Comparison of ENCODE assay signal across 1 cellular context in the genomic region with DNA sequence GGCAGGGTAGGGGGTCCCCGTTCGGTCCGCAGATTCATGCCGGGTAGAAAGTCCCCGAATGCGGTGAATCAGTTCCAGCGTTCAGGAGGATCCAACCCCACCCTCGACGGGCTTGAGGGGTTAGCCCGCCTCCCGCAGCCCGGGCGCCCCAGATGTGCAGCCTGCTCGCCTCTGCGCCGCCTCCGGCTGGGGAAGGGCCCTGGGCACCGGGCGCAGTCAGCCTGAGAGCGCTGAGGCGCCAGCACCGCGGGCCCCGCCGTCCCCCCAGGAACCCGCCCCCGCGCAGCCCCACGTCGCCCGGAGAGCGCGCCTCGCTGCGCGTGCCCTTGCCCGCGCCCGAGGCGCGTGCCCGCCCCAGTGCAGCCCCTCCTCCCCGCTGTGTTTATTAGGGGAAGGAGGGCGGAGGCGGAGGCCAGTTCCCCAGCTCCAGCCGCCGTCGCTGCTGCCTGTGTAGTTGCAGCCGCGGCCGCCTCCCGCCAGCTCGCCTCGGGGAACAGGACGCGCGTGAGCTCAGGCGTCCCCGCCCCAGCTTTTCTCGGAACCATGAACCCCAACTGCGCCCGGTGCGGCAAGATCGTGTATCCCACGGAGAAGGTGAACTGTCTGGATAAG.
A peak's percentile ranks its signal among the peaks of the same experiment; 100 is the strongest.
TF ChIP-seq lines count a peak whose summit lies in the region.

A gene with protein sequence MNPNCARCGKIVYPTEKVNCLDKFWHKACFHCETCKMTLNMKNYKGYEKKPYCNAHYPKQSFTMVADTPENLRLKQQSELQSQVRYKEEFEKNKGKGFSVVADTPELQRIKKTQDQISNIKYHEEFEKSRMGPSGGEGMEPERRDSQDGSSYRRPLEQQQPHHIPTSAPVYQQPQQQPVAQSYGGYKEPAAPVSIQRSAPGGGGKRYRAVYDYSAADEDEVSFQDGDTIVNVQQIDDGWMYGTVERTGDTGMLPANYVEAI (plus strand): TSS at position 412 of the 612 bp plus-strand sequence. CDS start 132 bp downstream, at position 544.

TF ChIP-seq in K562, 482 proteins besides CTCF, POLR2A, EP300 and RAD21 (continued from another document and continues in another):
- TF ChIP-seq ZMIZ1 (IDR thresholded peaks at IDR 0.05; ENCODE audit: low read depth in 2 of 2, low read length in 2 of 2) (peak in 1 of 2 experiments; percentile 60; a peak in 1 of 4 replicates), CHCHD3 (CRISPR knock-in tag; IDR thresholded peaks at IDR 0.05) (no peak), USF1 (CRISPR knock-in tag; IDR thresholded peaks at IDR 0.05) (no peak), ZNF324 (CRISPR knock-in tag; IDR thresholded peaks at IDR 0.05) (0 out of 2 replicates have a peak, but pooled peaks have one; percentile 24), SRSF1 (IDR thresholded peaks at IDR 0.05; ENCODE audit: low read depth, low read length) (no peak), CREB3 (tag; conservative IDR thresholded peaks at IDR 0.05; ENCODE audit: low read depth) (no peak), TAF9B (IDR thresholded peaks at IDR 0.05; ENCODE audit: partially characterized antibody) (peak; percentile 86), CREB1 (IDR thresholded peaks at IDR 0.05) (peak; percentile 31; the same call in 1 of the 2 replicates), CREB1 (CRISPR knock-in tag; IDR thresholded peaks at IDR 0.05) (no peak), CREM (IDR thresholded peaks at IDR 0.05; ENCODE audit: low read depth) (peak; percentile 9), AFF1 (IDR thresholded peaks at IDR 0.05; ENCODE audit: low read depth in 1 of 2, partially characterized antibody in 2 of 2) (no peak), ZNF586 (CRISPR knock-in tag; conservative IDR thresholded peaks at IDR 0.05) (0 out of 2 replicates have a peak, but pooled peaks have one; percentile 22), ZNF707 (CRISPR knock-in tag; conservative IDR thresholded peaks at IDR 0.05) (no peak), SRF (CRISPR knock-in tag; IDR thresholded peaks at IDR 0.05) (no peak), HDAC2 (IDR thresholded peaks at IDR 0.05) (no peak), TRIM24 (IDR thresholded peaks at IDR 0.05) (no peak), DMBX1 (CRISPR knock-in tag; IDR thresholded peaks at IDR 0.05; ENCODE audit: borderline replicate concordance) (peak; percentile 81; the same call in 1 of the 2 replicates), NONO (IDR thresholded peaks at IDR 0.05; ENCODE audit: low read depth in 2 of 2, low read length in 1 of 2) (peak; percentile 65 to 89; a peak in 3 of 4 replicates), SAP30 (IDR thresholded peaks at IDR 0.05; ENCODE audit: borderline replicate concordance, insufficient read depth, low read depth, low read length, poor library complexity, severe bottlenecking) (peak; percentile 26), NBN (IDR thresholded peaks at IDR 0.05; ENCODE audit: low read depth) (0 out of 2 replicates have a peak, but pooled peaks have one; percentile 66), BRD4 (IDR thresholded peaks at IDR 0.05) (no peak; the same call in 1 of the 2 replicates), ZBTB43 (CRISPR knock-in tag; IDR thresholded peaks at IDR 0.05) (no peak), MYC (IDR thresholded peaks at IDR 0.05; ENCODE audit: low read depth, low read length) (no peak; the same call in 1 of the 2 replicates), MYC (CRISPR knock-in tag; IDR thresholded peaks at IDR 0.05; ENCODE audit: borderline replicate concordance, low read depth) (no peak), CXXC5 (CRISPR knock-in tag; IDR thresholded peaks at IDR 0.05) (peak; percentile 75), RBFOX2 (IDR thresholded peaks at IDR 0.05; ENCODE audit: low read depth, low read length) (peak; percentile 97)
- TF ChIP-seq, protein P1, sequence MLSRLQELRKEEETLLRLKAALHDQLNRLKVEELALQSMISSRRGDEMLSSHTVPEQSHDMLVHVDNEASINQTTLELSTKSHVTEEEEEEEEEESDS (CRISPR knock-in tag; IDR thresholded peaks at IDR 0.05), result no peak
- TF ChIP-seq, protein P2, sequence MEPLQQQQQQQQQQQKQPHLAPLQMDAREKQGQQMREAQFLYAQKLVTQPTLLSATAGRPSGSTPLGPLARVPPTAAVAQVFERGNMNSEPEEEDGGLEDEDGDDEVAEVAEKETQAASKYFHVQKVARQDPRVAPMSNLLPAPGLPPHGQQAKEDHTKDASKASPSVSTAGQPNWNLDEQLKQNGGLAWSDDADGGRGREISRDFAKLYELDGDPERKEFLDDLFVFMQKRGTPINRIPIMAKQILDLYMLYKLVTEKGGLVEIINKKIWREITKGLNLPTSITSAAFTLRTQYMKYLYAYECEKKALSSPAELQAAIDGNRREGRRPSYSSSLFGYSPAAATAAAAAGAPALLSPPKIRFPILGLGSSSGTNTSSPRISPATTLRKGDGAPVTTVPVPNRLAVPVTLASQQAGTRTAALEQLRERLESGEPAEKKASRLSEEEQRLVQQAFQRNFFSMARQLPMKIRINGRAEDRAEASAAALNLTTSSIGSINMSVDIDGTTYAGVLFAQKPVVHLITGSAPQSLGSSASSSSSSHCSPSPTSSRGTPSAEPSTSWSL (CRISPR knock-in tag; IDR thresholded peaks at IDR 0.05; ENCODE audit: borderline replicate concordance), result no peak
- TF ChIP-seq, protein P3, sequence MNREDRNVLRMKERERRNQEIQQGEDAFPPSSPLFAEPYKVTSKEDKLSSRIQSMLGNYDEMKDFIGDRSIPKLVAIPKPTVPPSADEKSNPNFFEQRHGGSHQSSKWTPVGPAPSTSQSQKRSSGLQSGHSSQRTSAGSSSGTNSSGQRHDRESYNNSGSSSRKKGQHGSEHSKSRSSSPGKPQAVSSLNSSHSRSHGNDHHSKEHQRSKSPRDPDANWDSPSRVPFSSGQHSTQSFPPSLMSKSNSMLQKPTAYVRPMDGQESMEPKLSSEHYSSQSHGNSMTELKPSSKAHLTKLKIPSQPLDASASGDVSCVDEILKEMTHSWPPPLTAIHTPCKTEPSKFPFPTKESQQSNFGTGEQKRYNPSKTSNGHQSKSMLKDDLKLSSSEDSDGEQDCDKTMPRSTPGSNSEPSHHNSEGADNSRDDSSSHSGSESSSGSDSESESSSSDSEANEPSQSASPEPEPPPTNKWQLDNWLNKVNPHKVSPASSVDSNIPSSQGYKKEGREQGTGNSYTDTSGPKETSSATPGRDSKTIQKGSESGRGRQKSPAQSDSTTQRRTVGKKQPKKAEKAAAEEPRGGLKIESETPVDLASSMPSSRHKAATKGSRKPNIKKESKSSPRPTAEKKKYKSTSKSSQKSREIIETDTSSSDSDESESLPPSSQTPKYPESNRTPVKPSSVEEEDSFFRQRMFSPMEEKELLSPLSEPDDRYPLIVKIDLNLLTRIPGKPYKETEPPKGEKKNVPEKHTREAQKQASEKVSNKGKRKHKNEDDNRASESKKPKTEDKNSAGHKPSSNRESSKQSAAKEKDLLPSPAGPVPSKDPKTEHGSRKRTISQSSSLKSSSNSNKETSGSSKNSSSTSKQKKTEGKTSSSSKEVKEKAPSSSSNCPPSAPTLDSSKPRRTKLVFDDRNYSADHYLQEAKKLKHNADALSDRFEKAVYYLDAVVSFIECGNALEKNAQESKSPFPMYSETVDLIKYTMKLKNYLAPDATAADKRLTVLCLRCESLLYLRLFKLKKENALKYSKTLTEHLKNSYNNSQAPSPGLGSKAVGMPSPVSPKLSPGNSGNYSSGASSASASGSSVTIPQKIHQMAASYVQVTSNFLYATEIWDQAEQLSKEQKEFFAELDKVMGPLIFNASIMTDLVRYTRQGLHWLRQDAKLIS (CRISPR knock-in tag; IDR thresholded peaks at IDR 0.05), result peak; percentile 38; the same call in 1 of the 2 replicates
- TF ChIP-seq, protein P4, sequence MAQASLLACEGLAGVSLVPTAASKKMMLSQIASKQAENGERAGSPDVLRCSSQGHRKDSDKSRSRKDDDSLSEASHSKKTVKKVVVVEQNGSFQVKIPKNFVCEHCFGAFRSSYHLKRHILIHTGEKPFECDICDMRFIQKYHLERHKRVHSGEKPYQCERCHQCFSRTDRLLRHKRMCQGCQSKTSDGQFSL (CRISPR knock-in tag; IDR thresholded peaks at IDR 0.05), result no peak
- TF ChIP-seq, protein P4 (tag; IDR thresholded peaks at IDR 0.05), result peak in 1 of 2 experiments; percentile 35; a peak in 1 of 4 replicates
- TF ChIP-seq, protein P5, sequence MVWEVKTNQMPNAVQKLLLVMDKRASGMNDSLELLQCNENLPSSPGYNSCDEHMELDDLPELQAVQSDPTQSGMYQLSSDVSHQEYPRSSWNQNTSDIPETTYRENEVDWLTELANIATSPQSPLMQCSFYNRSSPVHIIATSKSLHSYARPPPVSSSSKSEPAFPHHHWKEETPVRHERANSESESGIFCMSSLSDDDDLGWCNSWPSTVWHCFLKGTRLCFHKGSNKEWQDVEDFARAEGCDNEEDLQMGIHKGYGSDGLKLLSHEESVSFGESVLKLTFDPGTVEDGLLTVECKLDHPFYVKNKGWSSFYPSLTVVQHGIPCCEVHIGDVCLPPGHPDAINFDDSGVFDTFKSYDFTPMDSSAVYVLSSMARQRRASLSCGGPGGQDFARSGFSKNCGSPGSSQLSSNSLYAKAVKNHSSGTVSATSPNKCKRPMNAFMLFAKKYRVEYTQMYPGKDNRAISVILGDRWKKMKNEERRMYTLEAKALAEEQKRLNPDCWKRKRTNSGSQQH (CRISPR knock-in tag; IDR thresholded peaks at IDR 0.05), result no peak; the same call in 1 of the 2 replicates
